ENCODE assay signal across 8 cellular contexts in genomic region chr6:154249499-154250298, GRCh38.
DNase-seq lines count a peak whose midpoint lies in the region; ATAC-seq lines count a peak whose summit lies in the region.

No MANE protein-coding gene starts in this region.

- intact Hi-C loops in left colon (cut with DNase I, micrococcal nuclease) = no loop called here
- intact Hi-C loops in cardiac septum (cut with DNase I) = no loop called here

- peak; percentile 79 for ATAC-seq in GM18517 (IDR thresholded peaks at IDR 0.05; ENCODE audit: unreplicated experiment)
- peak; percentile 70 for ATAC-seq in GM21786 (IDR thresholded peaks at IDR 0.05; ENCODE audit: unreplicated experiment)
- ATAC-seq in left colon = peak; percentile 44

- DNase-seq in MV-4-11 (lab: John Stamatoyannopoulos, UW) = peak; percentile 46
- DNase-seq in left colon = no peak
- DNase-seq in HuH-7 (ENCODE audit: low spot score) = no peak
- no peak for DNase-seq in COLO829 (ENCODE audit: low spot score)
- no peak for DNase-seq in cardiac septum (ENCODE audit: low spot score)
- DNase-seq in mucosa of gallbladder (ENCODE audit: low spot score) = no peak
